Comparison of ENCODE assay signal across 25 cellular contexts in the genomic region with DNA sequence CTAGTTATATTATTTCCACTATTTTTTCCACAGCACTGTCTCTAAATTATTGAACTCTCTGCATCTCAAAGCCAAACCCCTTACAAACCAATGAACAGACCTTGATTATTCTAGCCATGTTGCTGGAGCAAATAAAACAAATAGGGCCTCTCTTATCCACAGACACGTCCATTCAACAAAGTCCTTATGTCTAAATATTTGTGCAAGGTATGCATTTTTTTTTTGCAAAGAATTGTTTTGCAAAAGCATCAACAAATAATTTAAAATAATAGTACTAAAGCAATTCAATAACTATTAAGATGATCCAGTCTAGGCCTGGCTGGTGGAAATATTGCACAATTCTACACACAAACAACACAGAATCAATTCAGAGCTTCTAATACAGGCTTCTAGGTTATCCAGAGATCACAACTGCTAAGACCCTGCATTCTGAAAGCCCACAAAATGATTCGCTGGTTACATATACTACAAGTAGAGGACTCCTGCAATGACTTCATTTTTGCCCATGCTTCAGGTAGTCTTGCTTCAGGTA.
"Had no signal": no experiment of that assay in that cellular context is flagged by ENCODE, and none has a peak within 500 bp of the region (broad histone marks: within the 10 kb centered on the region; RNA-seq: fewer than 3 reads in every experiment).

No MANE protein-coding gene starts in this region.

- H3K36me3 ChIP-seq: colonic mucosa, esophagus muscularis mucosa, gastroesophageal sphincter, heart left ventricle, left lung, lower lobe of right lung had no signal

- H3K36me3 Mint-ChIP-seq: immature natural killer cell, mesothelial cell of epicardium, naive B cell had no signal

- H3K27me3 Mint-ChIP-seq: dendritic cell treated with granulocyte-macrophage colony-stimulating factor and Interleukin-4, amounts not matched to agents 40 ng/mL and 50 ng/mL, for 4 days; effector memory CD8-positive, alpha-beta T cell had no signal

- H3K27ac Mint-ChIP-seq: dendritic cell treated with granulocyte-macrophage colony-stimulating factor and Interleukin-4, amounts not matched to agents 40 ng/mL and 50 ng/mL, for 4 days; effector memory CD8-positive, alpha-beta T cell; endodermal cell; immature natural killer cell; mesothelial cell of epicardium; naive B cell had no signal

- H3K4me1 ChIP-seq: colonic mucosa, esophagus muscularis mucosa, gastroesophageal sphincter, heart left ventricle, left lung, lower lobe of right lung had no signal

- FAIRE-seq: endometrium, frontal cortex, kidney had no signal

- H3K4me2 ChIP-seq: hepatocyte had no signal

- H3K4me1 Mint-ChIP-seq: immature natural killer cell, naive B cell had no signal

- H3K27ac ChIP-seq: colonic mucosa, esophagus muscularis mucosa, gastroesophageal sphincter, heart left ventricle, hepatocyte, left lung, lower lobe of right lung had no signal

- H2AFZ ChIP-seq: hepatocyte had no signal

- H3K9me3 Mint-ChIP-seq: dendritic cell treated with granulocyte-macrophage colony-stimulating factor and Interleukin-4, amounts not matched to agents 40 ng/mL and 50 ng/mL, for 4 days; endodermal cell; mesothelial cell of epicardium had no signal

- DNase-seq: colonic mucosa; cortex of kidney; effector CD8-positive, alpha-beta T cell; effector memory CD8-positive, alpha-beta T cell; endodermal cell; foreskin keratinocyte; heart left ventricle; hypothalamus; immature natural killer cell; islet precursor cell; kidney; left cardiac atrium; left lung; left ventricle myocardium superior; lower lobe of right lung; mesenchymal stem cell; mucosa of descending colon; naive B cell had no signal

- H3K4me3 ChIP-seq: colonic mucosa, esophagus muscularis mucosa, gastroesophageal sphincter, heart left ventricle, hepatocyte, left lung, lower lobe of right lung, mucosa of descending colon had no signal

- ATAC-seq: effector memory CD8-positive, alpha-beta T cell; foreskin keratinocyte; gastroesophageal sphincter; heart left ventricle; left cardiac atrium; left lung; left ventricle myocardium superior; lower lobe of right lung; mucosa of descending colon had no signal

- H3K79me2 ChIP-seq: hepatocyte had no signal

- H3K9me3 ChIP-seq: colonic mucosa, esophagus muscularis mucosa, gastroesophageal sphincter, heart left ventricle, left lung, lower lobe of right lung, mucosa of descending colon had no signal

- H3K27me3 ChIP-seq: colonic mucosa, esophagus muscularis mucosa, foreskin keratinocyte, gastroesophageal sphincter, left lung had no signal

- H3K4me3 Mint-ChIP-seq: dendritic cell treated with granulocyte-macrophage colony-stimulating factor and Interleukin-4, amounts not matched to agents 40 ng/mL and 50 ng/mL, for 4 days; effector memory CD8-positive, alpha-beta T cell; endodermal cell; immature natural killer cell; mesothelial cell of epicardium; naive B cell had no signal
